In the genomic region with DNA sequence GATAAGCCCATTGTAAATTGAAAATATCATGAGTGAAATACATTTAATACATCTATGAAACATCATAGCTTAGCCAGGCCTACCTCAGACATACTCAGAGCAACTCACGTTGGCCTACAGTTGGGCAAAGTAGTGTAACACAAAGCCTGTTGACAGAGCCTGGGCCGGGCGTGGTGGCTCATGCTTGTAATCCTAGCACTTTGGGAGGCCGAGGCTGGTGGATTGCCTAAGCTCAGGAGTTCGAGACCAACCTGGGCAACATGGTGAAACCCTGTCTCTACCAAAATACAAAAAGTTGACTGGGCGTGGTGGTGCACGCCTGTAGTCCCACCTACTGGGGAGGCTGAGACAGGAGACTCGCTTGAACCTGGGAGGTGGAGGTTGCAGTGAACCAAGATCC, we compare ENCODE assay signal across 14 cellular contexts. TPM values are rescaled to one million over a fixed set of nuclear protein-coding genes. Genes with fewer than 3 reads are reported as not detected.
"Had no signal": no experiment of that assay in that cellular context is flagged by ENCODE, and none has a peak within 500 bp of the region (broad histone marks: within the 10 kb centered on the region; RNA-seq: fewer than 3 reads in every experiment).

No MANE protein-coding gene starts in this region.

RNA-seq across cellular contexts. Expression of gene STARD6, which starts 58.7 kb away (rescaled TPM):
- total RNA-seq: stomach, subcutaneous adipose tissue, suprapubic skin, temporal lobe, thoracic aorta, thyroid gland, tibial nerve, transverse colon, upper lobe of left lung, upper lobe of right lung, ureter, uterus, vagina had no signal
- polyA plus RNA-seq: stomach, urinary bladder had no signal
